Comparison of ENCODE assay signal across 30 cellular contexts in the genomic region with DNA sequence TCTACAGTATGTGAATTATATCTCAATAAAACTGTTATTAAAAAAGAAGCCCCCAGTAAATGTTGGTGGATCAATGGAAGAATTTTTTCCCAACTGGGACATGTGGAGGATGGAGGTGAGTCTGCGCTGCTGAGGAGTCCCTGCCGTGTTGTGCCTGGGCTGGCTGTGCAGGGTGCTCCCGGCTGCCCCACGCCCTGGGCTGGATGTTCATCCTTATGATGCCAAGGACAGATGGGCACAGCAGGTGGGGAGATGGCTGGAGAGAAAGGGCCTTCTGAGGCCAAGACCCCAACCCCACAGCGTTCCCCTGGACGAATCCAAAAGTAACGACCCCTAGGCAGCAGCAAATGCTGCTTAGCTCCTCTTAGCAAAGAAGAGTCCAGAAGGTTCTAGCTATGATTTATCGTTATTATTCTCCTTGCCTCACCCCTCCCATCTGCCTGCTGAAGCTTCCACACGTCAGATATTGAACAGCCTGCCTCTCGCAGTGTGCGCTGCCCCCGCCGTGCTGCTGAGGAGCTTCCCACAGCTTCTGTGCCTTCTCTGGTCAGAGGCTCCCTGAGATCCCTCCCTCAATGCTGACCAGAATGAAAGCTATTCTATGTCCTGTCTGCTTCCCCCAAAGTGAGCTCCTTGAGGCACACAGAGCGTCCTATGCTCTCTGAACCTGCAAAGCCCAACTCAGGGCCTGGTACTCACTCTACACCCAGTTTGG. TPM values are rescaled to one million over a fixed set of nuclear protein-coding genes. Genes with fewer than 3 reads are reported as not detected.
A peak's percentile ranks its signal among the peaks of the same experiment; 100 is the strongest.
DNase-seq lines count a peak whose midpoint lies in the region; ATAC-seq, FAIRE-seq and TF ChIP-seq lines count a peak whose summit lies in the region.
"Had no signal": no experiment of that assay in that cellular context is flagged by ENCODE, and none has a peak within 500 bp of the region (broad histone marks: within the 10 kb centered on the region; RNA-seq: fewer than 3 reads in every experiment).

No MANE protein-coding gene starts in this region.

- H3K9me3 ChIP-seq in BLaER1 = peaks cover 17% of the 10 kb centered on the region
- H3K9me3 ChIP-seq in sigmoid colon = peaks cover 0 to 6% (median 0%) of the 10 kb centered on the region in 4 donors
- H3K9me3 ChIP-seq in PC-9 (ENCODE audit: insufficient read depth, low read depth) = no peaks in the 10 kb centered on the region

- peaks cover 2% of the 10 kb centered on the region for H3K4me1 Mint-ChIP-seq in glutamatergic neuron (ENCODE audit: low read depth, unreplicated experiment)

- no peaks in the 10 kb centered on the region for H3K27me3 ChIP-seq in BLaER1
- H3K27me3 ChIP-seq in sigmoid colon = peaks cover 0 to 61% (median 20%) of the 10 kb centered on the region in 3 donors
- H3K27me3 ChIP-seq in PC-9 (ENCODE audit: insufficient read depth, low read depth) = peaks cover 30% of the 10 kb centered on the region

- POLR2A ChIA-PET in PC-9 (lab: Charles Lee; ENCODE audit: unreplicated experiment) = no interaction called here

- H3K4me2 ChIP-seq in BLaER1 (peak overlapping the region; percentile 12; the same call in 1 of the 2 replicates), PC-9 (no peak overlapping the region)

- BruUV-seq in PC-9 (replicated peaks; lab: Mats Ljungman, UMichigan) = no TSS peak

- no peaks in the 10 kb centered on the region for H3K79me2 ChIP-seq in PC-9 (ENCODE audit: low read depth)

- no peak overlapping the region for H3K9ac ChIP-seq in BLaER1

- peaks cover 6% of the 10 kb centered on the region for H3K27me3 Mint-ChIP-seq in glutamatergic neuron (ENCODE audit: unreplicated experiment)

- no peak overlapping the region for H3K4me3 Mint-ChIP-seq in glutamatergic neuron (ENCODE audit: unreplicated experiment)
- H3K4me3 Mint-ChIP-seq: activated T-helper 1 cell treated with anti-CD3 and anti-CD28 coated beads, Interleukin-12 subunit alpha, Interleukin-12 subunit beta, Interleukin-2, Interleukin-4 antibody, amounts not matched to agents 30 ng/mL and 10 ng/mL and 1 ng/mL, durations not matched to agents 14 hours and 24 hours and 36 hours had no signal

- no peak for TF ChIP-seq CTCF in glutamatergic neuron (IDR thresholded peaks at IDR 0.05; ENCODE audit: partially characterized antibody, unreplicated experiment)
- no peak for TF ChIP-seq CTCF in sigmoid colon (IDR thresholded peaks at IDR 0.05)
- TF ChIP-seq CTCF in PC-9 (conservative IDR thresholded peaks at IDR 0.05) = no peak

- H3K36me3 ChIP-seq in BLaER1 (no peaks in the 10 kb centered on the region), sigmoid colon (no peaks in the 10 kb centered on the region), PC-9 (ENCODE audit: low read depth) (no peaks in the 10 kb centered on the region)

- ATAC-seq in HG03159 (IDR thresholded peaks at IDR 0.05; ENCODE audit: unreplicated experiment) = no peak
- ATAC-seq: activated naive CD4-positive, alpha-beta T cell treated with anti-CD3 and anti-CD28 coated beads, Interleukin-2, amount 50 U/mL, for 72 hours; left cardiac atrium; sciatic nerve had no signal

- H3K27ac Mint-ChIP-seq in glutamatergic neuron (ENCODE audit: unreplicated experiment) = no peak overlapping the region
- H3K27ac Mint-ChIP-seq: activated naive CD4-positive, alpha-beta T cell treated with anti-CD3 and anti-CD28 coated beads, Interleukin-2, amount 50 U/mL, for 72 hours; activated T-helper 1 cell treated with anti-CD3 and anti-CD28 coated beads, Interleukin-12 subunit alpha, Interleukin-12 subunit beta, Interleukin-2, Interleukin-4 antibody, amounts not matched to agents 30 ng/mL and 10 ng/mL and 1 ng/mL, durations not matched to agents 14 hours and 24 hours and 36 hours; progenitor cell of endocrine pancreas had no signal

- WGBS in sigmoid colon, 2 donors = 73 to 81% methylated on average over 14 of the region's 14 CpGs

- no peak for FAIRE-seq in GM12892 (lab: Jason Lieb, UNC)
- FAIRE-seq: G401.6, RCC 7860 had no signal

- H3F3A ChIP-seq in PC-9 (ENCODE audit: insufficient read depth, low read depth) = no peaks in the 10 kb centered on the region

- CTCF ChIA-PET in PC-9 (lab: Charles Lee) = no interaction called here

- no peak overlapping the region for H2AFZ ChIP-seq in PC-9

- TF ChIP-seq POLR2A in sigmoid colon (IDR thresholded peaks at IDR 0.05) (no peak), GM12892 (IDR thresholded peaks at IDR 0.05; ENCODE audit: low read depth, low read length) (no peak)

- H3K4me3 ChIP-seq in BLaER1 (no peak overlapping the region), sigmoid colon (no peak overlapping the region), PC-9 (no peak overlapping the region)

- H3K27ac ChIP-seq in BLaER1 (no peak overlapping the region), sigmoid colon (no peak overlapping the region), PC-9 (no peak overlapping the region)
- H3K27ac ChIP-seq: epithelial cell of prostate had no signal

- TF ChIP-seq EP300 in sigmoid colon (IDR thresholded peaks at IDR 0.05) = no peak

- H3K9me2 ChIP-seq in PC-9 (ENCODE audit: insufficient read depth) = no peaks in the 10 kb centered on the region

- peak; percentile 10 for DNase-seq in D341Med (ENCODE audit: low spot score)
- peak; percentile 13 for DNase-seq in glutamatergic neuron
- DNase-seq in sigmoid colon = peak; percentile 41
- no peak for DNase-seq in PC-9
- DNase-seq in GM12892 (ENCODE audit: insufficient read length) = no peak
- DNase-seq: activated CD4-positive, alpha-beta T cell treated with anti-CD3 and anti-CD28 coated beads, Interleukin-2, amount 50 U/mL, for 1 hour; amygdala; C1 segment of cervical spinal cord; COR-L47; DMS79; effector CD4-positive, alpha-beta T cell; hippocampal formation; IMR-90; mesenchymal stem cell; NCI-H1436 treated with DMSO at 0.1 percent for 48 hours; NCI-H2107; NCI-H748 treated with DMSO at 0.1 percent for 48 hours; stimulated activated CD4-positive, alpha-beta T cell treated with anti-CD3 and anti-CD28 coated beads, Interleukin-4, amount 100 ng/mL, for 1 hour; T1000; trophoblast cell had no signal

- intact Hi-C loops in sigmoid colon (cut with DNase I) (no loop called here), PC-9 (cut with micrococcal nuclease; ENCODE audit: unreplicated experiment) (no loop called here)

- H4K20me1 ChIP-seq in BLaER1 = no peaks in the 10 kb centered on the region
- H4K20me1 ChIP-seq in PC-9 (ENCODE audit: insufficient read depth) = no peaks in the 10 kb centered on the region

- H3K9me3 Mint-ChIP-seq in glutamatergic neuron (ENCODE audit: unreplicated experiment) = peaks cover 4% of the 10 kb centered on the region
- H3K9me3 Mint-ChIP-seq: activated T-helper 1 cell treated with anti-CD3 and anti-CD28 coated beads, Interleukin-12 subunit alpha, Interleukin-12 subunit beta, Interleukin-2, Interleukin-4 antibody, amounts not matched to agents 30 ng/mL and 10 ng/mL and 1 ng/mL, durations not matched to agents 14 hours and 24 hours and 36 hours had no signal

- H3K36me3 Mint-ChIP-seq in glutamatergic neuron (ENCODE audit: unreplicated experiment) = no peaks in the 10 kb centered on the region
- H3K36me3 Mint-ChIP-seq: activated naive CD4-positive, alpha-beta T cell treated with anti-CD3 and anti-CD28 coated beads, Interleukin-2, amount 50 U/mL, for 72 hours had no signal

- peaks cover 5% of the 10 kb centered on the region; the same call in 1 of the 2 replicates for H3K4me1 ChIP-seq in BLaER1
- H3K4me1 ChIP-seq in sigmoid colon = no peaks in the 10 kb centered on the region
- no peaks in the 10 kb centered on the region for H3K4me1 ChIP-seq in PC-9 (replicated peaks; ENCODE audit: insufficient read depth)

RNA-seq across cellular contexts. Expression of a gene that starts 26.5 kb away (rescaled TPM):
- 1.7 TPM for total RNA-seq in glutamatergic neuron (ENCODE audit: unreplicated experiment)
- total RNA-seq in sigmoid colon = 1 to 10 TPM in 2 of 4 donors, not detected in 2; 1.1 to 1.7 TPM
- not detected for polyA plus RNA-seq in sigmoid colon
- total RNA-seq in PC-9 (2021) = not detected in 2 replicates
- not detected for polyA plus RNA-seq in GM12892 (2012; ENCODE audit: missing spikeins)
- total RNA-seq: activated naive CD4-positive, alpha-beta T cell treated with anti-CD3 and anti-CD28 coated beads, Interleukin-2, amount 50 U/mL, for 72 hours; activated T-helper 1 cell treated with anti-CD3 and anti-CD28 coated beads, Interleukin-12 subunit alpha, Interleukin-12 subunit beta, Interleukin-2, Interleukin-4 antibody, amounts not matched to agents 30 ng/mL and 10 ng/mL and 1 ng/mL, durations not matched to agents 14 hours and 24 hours and 36 hours; IMR-90; left cardiac atrium; sciatic nerve had no signal
- polyA plus RNA-seq: IMR-90 had no signal

Comparison
In these comparisons a context has a peak if more than half of its experiments do, and no peak if none do; other contexts are left out.
1. DNase-seq: peak in D341Med (single experiment), glutamatergic neuron (single experiment) and sigmoid colon (single experiment); none in PC-9 (0 of 2) and GM12892 (single experiment).